Comparison of ENCODE assay signal across 12 cellular contexts in the genomic region with DNA sequence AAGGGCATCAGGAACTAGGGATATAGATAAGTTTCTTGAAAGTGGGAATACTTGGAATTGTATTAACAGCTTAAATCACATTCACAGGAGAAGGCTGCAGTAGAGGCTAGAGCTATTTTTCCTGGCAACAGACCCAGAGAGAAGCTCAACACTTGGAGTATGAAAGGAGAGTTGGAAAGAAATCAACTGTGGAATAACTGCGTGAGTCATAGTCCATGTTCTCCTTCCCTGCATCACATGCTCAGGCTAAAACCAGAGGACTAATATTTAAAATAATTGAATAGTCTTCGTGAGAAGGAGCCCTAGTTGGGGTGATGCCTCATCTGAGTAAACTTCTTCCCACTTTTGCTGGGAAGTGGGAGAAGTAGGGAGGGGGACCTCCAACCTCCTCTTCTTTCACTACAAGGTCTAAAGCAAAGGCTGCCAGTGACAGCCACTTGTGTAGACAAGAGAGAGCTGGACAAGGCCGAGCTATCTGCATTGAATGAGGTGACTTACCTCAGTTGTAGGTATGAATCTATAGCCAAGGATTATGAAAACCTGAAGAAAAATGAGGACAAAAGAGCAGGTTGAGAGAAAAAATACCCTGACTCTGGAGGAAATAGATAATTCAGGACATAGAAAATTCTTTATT. TPM values are rescaled to one million over a fixed set of nuclear protein-coding genes. Genes with fewer than 3 reads are reported as not detected.
A peak's percentile ranks its signal among the peaks of the same experiment; 100 is the strongest.
DNase-seq lines count a peak whose midpoint lies in the region; ATAC-seq and TF ChIP-seq lines count a peak whose summit lies in the region.
"Had no signal": no experiment of that assay in that cellular context is flagged by ENCODE, and none has a peak within 500 bp of the region (broad histone marks: within the 10 kb centered on the region; RNA-seq: fewer than 3 reads in every experiment).

No MANE protein-coding gene starts in this region.

- H3K27ac ChIP-seq in heart left ventricle = peak overlapping the region; percentile 10 to 86 (median 76)
- H3K27ac ChIP-seq in ovary = no peak overlapping the region

- 35 to 46% (median 41%) methylated on average over 3 of the region's 3 CpGs for WGBS in heart left ventricle, 4 donors
- 39 to 42% (median 39%) methylated on average over 3 of the region's 3 CpGs for WGBS in ovary, 3 donors

- in situ Hi-C loops in astrocyte of the cerebellum (cut with HindIII; ENCODE audit: low sequenced_read_pairs) = no loop called here

- DNase-seq in ELR (ENCODE audit: low read depth) (peak; percentile 92), astrocyte of the cerebellum (ENCODE audit: low read depth) (peak; percentile 96), heart left ventricle (peak in 3 of 5 donors; percentile 40 to 52 (median 48)), sciatic nerve (ENCODE audit: low spot score) (no peak), ovary (no peak), T-helper 1 cell (no peak)
- no peak for DNase-seq in activated T-cell treated with anti-CD3 and anti-CD28 coated beads, Interleukin-2, amount 50 U/mL, for 48 hours
- no peak for DNase-seq in activated T-cell treated with anti-CD3 and anti-CD28 coated beads, Interleukin-2, amount 50 U/mL, for 1 hour
- DNase-seq: activated gamma-delta T cell, DMS53, NCI-H1417, T-helper 17 cell had no signal

- H3K36me3 ChIP-seq in heart left ventricle (no peaks in the 10 kb centered on the region), ovary (no peaks in the 10 kb centered on the region)

- no peak overlapping the region for H3K4me3 ChIP-seq in astrocyte of the cerebellum (ENCODE audit: low read depth, low read length)
- no peak overlapping the region for H3K4me3 ChIP-seq in heart left ventricle
- no peak overlapping the region for H3K4me3 ChIP-seq in ovary

- no peak for TF ChIP-seq CTCF in astrocyte of the cerebellum (IDR thresholded peaks at IDR 0.05; ENCODE audit: low read depth, low read length, missing control alignments)
- TF ChIP-seq CTCF in heart left ventricle (IDR thresholded peaks at IDR 0.05) = no peak
- no peak for TF ChIP-seq CTCF in ovary (IDR thresholded peaks at IDR 0.05)

- no peak for TF ChIP-seq EP300 in ovary (IDR thresholded peaks at IDR 0.05)

- H3K4me1 ChIP-seq in heart left ventricle (peaks cover 0 to 27% (median 10%) of the 10 kb centered on the region in 12 donors), ovary (ENCODE audit: insufficient read depth) (no peaks in the 10 kb centered on the region)

- H3K27me3 ChIP-seq in heart left ventricle (no peaks in the 10 kb centered on the region), ovary (no peaks in the 10 kb centered on the region)

- no peak for TF ChIP-seq POLR2A in heart left ventricle (IDR thresholded peaks at IDR 0.05)
- no peak for TF ChIP-seq POLR2A in ovary (IDR thresholded peaks at IDR 0.05)

- H3K9me3 ChIP-seq in heart left ventricle (no peaks in the 10 kb centered on the region), ovary (no peaks in the 10 kb centered on the region)

- intact Hi-C loops in heart left ventricle (cut with DNase I) = no loop called here
- intact Hi-C loops in sciatic nerve (cut with DNase I) = no loop called here
- intact Hi-C loops in ovary (cut with DNase I) = no loop called here

- ATAC-seq in heart left ventricle (peak; percentile 74 to 97 (median 95)), sciatic nerve (peak; percentile 96)
- ATAC-seq: T-helper 17 cell had no signal

RNA-seq across cellular contexts. Expression of gene DYRK2, which starts 32.7 kb away (rescaled TPM):
- 10 to 100 TPM; 30.5 to 62.9 (median 37.9) TPM for total RNA-seq in heart left ventricle
- 10 to 100 TPM in 1 of 2 donors, 1 to 10 TPM in 1; 7.8 to 24.4 TPM for polyA plus RNA-seq in heart left ventricle
- 25.5 TPM for total RNA-seq in sciatic nerve
- total RNA-seq in ovary = 10 to 100 TPM; 10.1 to 23.6 (median 20.2) TPM
- 10 to 100 TPM in 1 of 2 donors, 1 to 10 TPM in 1; 7.4 to 15.4 TPM for polyA plus RNA-seq in ovary

Comparison
In these comparisons a context has a peak if more than half of its experiments do, and no peak if none do; other contexts are left out.
1. DNase-seq: peak in ELR (single experiment), astrocyte of the cerebellum (single experiment) and heart left ventricle (3 of 5); none in sciatic nerve (single experiment), ovary (0 of 5), activated T-cell treated with anti-CD3 and anti-CD28 coated beads, Interleukin-2, amount 50 U/mL, for 48 hours (0 of 2), T-helper 1 cell (0 of 5) and activated T-cell treated with anti-CD3 and anti-CD28 coated beads, Interleukin-2, amount 50 U/mL, for 1 hour (single experiment).
2. H3K27ac ChIP-seq: peak in heart left ventricle (12 of 12); none in ovary (0 of 2).